Comparison of ENCODE assay signal across 15 cellular contexts in genomic region chr12:57823908-57824640, GRCh38.
"Had no signal": no experiment of that assay in that cellular context is flagged by ENCODE, and none has a peak within 500 bp of the region (broad histone marks: within the 10 kb centered on the region; RNA-seq: fewer than 3 reads in every experiment).

No MANE protein-coding gene starts in this region.

- H3K9me3 ChIP-seq: adrenal gland, colonic mucosa, thoracic aorta had no signal

- H3K27me3 ChIP-seq: adrenal gland, colonic mucosa had no signal

- H3K27ac Mint-ChIP-seq: activated CD4-positive, alpha-beta memory T cell treated with anti-CD3 and anti-CD28 coated beads, Interleukin-2, amount 10 ng/mL, durations not matched to agents 7 days and 5 days; T-helper 1 cell treated with Interleukin-12 subunit alpha and Interleukin-12 subunit beta and Interleukin-4 antibody, amounts not matched to agents 30 μg/mL and 1 μg/mL, for 36 hours had no signal

- ATAC-seq: right cardiac atrium had no signal

- DNase-seq: activated CD4-positive, alpha-beta memory T cell treated with anti-CD3 and anti-CD28 coated beads, Interleukin-2, amount 10 ng/mL, durations not matched to agents 7 days and 5 days; activated CD8-positive, alpha-beta memory T cell treated with anti-CD3 and anti-CD28 coated beads, Interleukin-2, amount 50 U/mL, for 4 hours; caudate nucleus; colonic mucosa; foreskin fibroblast; naive B cell; right cardiac atrium; SIG-M5; stimulated activated CD4-positive, alpha-beta T cell treated with anti-CD3 and anti-CD28 coated beads, Interleukin-4, amount 100 ng/mL, for 24 hours; stimulated activated naive CD4-positive, alpha-beta T cell treated with Interleukin-2 at 50 U/mL for 16 hours; WERI-Rb-1 had no signal

- H3K4me3 ChIP-seq: adrenal gland, colonic mucosa, skin epidermis, thoracic aorta had no signal

- H3K9me3 Mint-ChIP-seq: activated CD4-positive, alpha-beta memory T cell treated with anti-CD3 and anti-CD28 coated beads, Interleukin-2, amount 10 ng/mL, durations not matched to agents 7 days and 5 days; naive B cell; T-helper 1 cell treated with Interleukin-12 subunit alpha and Interleukin-12 subunit beta and Interleukin-4 antibody, amounts not matched to agents 30 μg/mL and 1 μg/mL, for 36 hours had no signal

- H3K4me3 Mint-ChIP-seq: activated CD4-positive, alpha-beta memory T cell treated with anti-CD3 and anti-CD28 coated beads, Interleukin-2, amount 10 ng/mL, durations not matched to agents 7 days and 5 days; T-helper 1 cell treated with Interleukin-12 subunit alpha and Interleukin-12 subunit beta and Interleukin-4 antibody, amounts not matched to agents 30 μg/mL and 1 μg/mL, for 36 hours had no signal

- H3K27ac ChIP-seq: colonic mucosa, WERI-Rb-1 had no signal

- H3K4me1 ChIP-seq: colonic mucosa had no signal

- H3K27me3 Mint-ChIP-seq: activated CD4-positive, alpha-beta memory T cell treated with anti-CD3 and anti-CD28 coated beads, Interleukin-2, amount 10 ng/mL, durations not matched to agents 7 days and 5 days; naive B cell had no signal
